ENCODE assay signal across 8 cellular contexts in the genomic region with DNA sequence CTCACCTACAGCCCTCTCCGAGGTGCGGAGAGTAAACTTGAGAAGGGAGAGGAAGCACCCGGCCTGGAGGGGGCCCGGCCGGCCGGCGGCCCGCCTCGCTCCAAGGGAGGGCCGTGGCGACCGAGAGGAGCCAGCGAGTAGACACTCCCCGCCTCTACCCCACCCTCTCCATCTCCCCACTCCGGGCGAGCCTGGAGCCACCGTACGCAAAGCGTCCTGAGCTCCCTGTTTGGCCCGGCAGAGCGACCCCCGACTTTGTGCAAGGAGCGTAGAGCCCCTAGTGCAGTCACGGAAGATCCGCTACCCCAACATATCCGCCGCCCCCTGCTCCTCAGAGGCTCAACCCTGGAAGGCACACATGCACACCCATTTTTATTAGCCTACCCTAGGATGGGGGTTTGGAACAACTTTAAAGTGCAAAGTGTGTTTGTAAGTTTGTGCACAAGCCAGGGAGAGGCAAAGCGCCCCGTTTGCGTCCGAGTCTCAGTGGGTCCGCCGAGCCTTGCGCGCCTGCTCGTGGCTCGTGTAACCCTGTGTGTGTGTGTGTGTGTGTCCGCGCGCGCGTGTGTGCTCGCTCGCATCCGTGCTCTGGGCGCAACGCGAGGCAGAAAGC. TPM values are rescaled to one million over a fixed set of nuclear protein-coding genes. Genes with fewer than 3 reads are reported as not detected.
DNase-seq lines count a peak whose midpoint lies in the region; ATAC-seq and TF ChIP-seq lines count a peak whose summit lies in the region.

No MANE protein-coding gene starts in this region.

- H3K36me3 Mint-ChIP-seq in stimulated activated effector memory CD8-positive, alpha-beta T cell treated with anti-CD3 and anti-CD28 coated beads, Interleukin-12 subunit alpha, Interleukin-12 subunit beta, amount 100 ng/mL, for 72 hours = peaks cover 6% of the 10 kb centered on the region

- CTCF ChIA-PET in AG04449 (lab: Yijun Ruan, JAX) = interaction anchor here (1.0 to 19.8 kb wide), 8 partner anchors 14 to 151 kb away, joined by 3 to 234 read pairs (median 16); no protein-coding TSS in a partner anchor
- CTCF ChIA-PET in SK-N-SH (lab: Yijun Ruan, JAX) = interaction anchor here (1.4 to 12.9 kb wide), 7 partner anchors 22 to 150 kb away, joined by 3 to 172 read pairs (median 17); no protein-coding TSS in a partner anchor

- peak overlapping the region; percentile 76 for H3K9ac ChIP-seq in SK-N-SH

- peak; percentile 20 for ATAC-seq in GM18505 (IDR thresholded peaks at IDR 0.05; ENCODE audit: unreplicated experiment)
- peak; percentile 12 for ATAC-seq in HG03139 (IDR thresholded peaks at IDR 0.05; ENCODE audit: unreplicated experiment)
- ATAC-seq in stimulated activated effector memory CD8-positive, alpha-beta T cell treated with anti-CD3 and anti-CD28 coated beads, Interleukin-12 subunit alpha, Interleukin-12 subunit beta, amount 100 ng/mL, for 72 hours = peak; percentile 61

- H3K4me1 Mint-ChIP-seq in stimulated activated effector memory CD8-positive, alpha-beta T cell treated with anti-CD3 and anti-CD28 coated beads, Interleukin-12 subunit alpha, Interleukin-12 subunit beta, amount 100 ng/mL, for 72 hours = peaks cover 26% of the 10 kb centered on the region

- no peak for DNase-seq in AG04449 (ENCODE audit: low read depth, low spot score)
- peak; percentile 77 for DNase-seq in SK-N-SH
- peak in 5 of 61 donors; percentile 34 to 62 (median 47) for DNase-seq in caudate nucleus (lab: John Stamatoyannopoulos, UW)
- DNase-seq in left kidney (ENCODE audit: low read depth, low spot score) = peak; percentile 86
- DNase-seq in stimulated activated effector memory CD8-positive, alpha-beta T cell treated with anti-CD3 and anti-CD28 coated beads, Interleukin-12 subunit alpha, Interleukin-12 subunit beta, amount 100 ng/mL, for 72 hours (ENCODE audit: low spot score in 2 of 2) = peak in 1 of 2 donors; percentile 80
- DNase-seq in NCI-H2029 (lab: John Stamatoyannopoulos, UW) = no peak

- H3K4me3 Mint-ChIP-seq in stimulated activated effector memory CD8-positive, alpha-beta T cell treated with anti-CD3 and anti-CD28 coated beads, Interleukin-12 subunit alpha, Interleukin-12 subunit beta, amount 100 ng/mL, for 72 hours = peak overlapping the region; percentile 90

- H2AFZ ChIP-seq in SK-N-SH (ENCODE audit: low read depth) = peak overlapping the region; percentile 90

- peak overlapping the region; percentile 89 for H3K27ac ChIP-seq in SK-N-SH (ENCODE audit: low read depth in 2 of 2, low read length in 1 of 2)
- peak overlapping the region; percentile 52 for H3K27ac ChIP-seq in caudate nucleus (ENCODE audit: low read depth, low read length)

- POLR2A ChIA-PET in AG04449 (lab: Yijun Ruan, JAX) = interaction anchor here (0.6 to 1.8 kb wide), 8 partner anchors 13 to 181 kb away, joined by 3 to 8 read pairs (median 4); no protein-coding TSS in a partner anchor
- POLR2A ChIA-PET in SK-N-SH (lab: Yijun Ruan, JAX) = no interaction called here

- no peak for TF ChIP-seq RAD21 in SK-N-SH (IDR thresholded peaks at IDR 0.05; ENCODE audit: low read length)

- peak overlapping the region; percentile 95 for H3K4me2 ChIP-seq in SK-N-SH

- no peaks in the 10 kb centered on the region for H3K27me3 ChIP-seq in SK-N-SH (ENCODE audit: insufficient read depth)

- no peak for TF ChIP-seq EP300 in SK-N-SH (IDR thresholded peaks at IDR 0.05; ENCODE audit: borderline replicate concordance in 1 of 2, low read depth in 1 of 2, low read length in 1 of 2)

- peaks cover 11% of the 10 kb centered on the region for H3F3A ChIP-seq in SK-N-SH (replicated peaks; ENCODE audit: insufficient read depth)

- peaks cover 32% of the 10 kb centered on the region for H4K20me1 ChIP-seq in SK-N-SH (ENCODE audit: insufficient read depth)

- TF ChIP-seq CTCF in AG04449 (IDR thresholded peaks at IDR 0.05; ENCODE audit: insufficient read depth, low read length, missing control alignments) (no peak), SK-N-SH (IDR thresholded peaks at IDR 0.05) (no peak)

- H3K9me2 ChIP-seq in SK-N-SH = no peaks in the 10 kb centered on the region

- no peaks in the 10 kb centered on the region for H3K9me3 ChIP-seq in SK-N-SH

- peaks cover 0 to 6% of the 10 kb centered on the region in 2 experiments for H3K36me3 ChIP-seq in SK-N-SH (replicated peaks in 1 of 2; ENCODE audit: control insufficient read depth in 1 of 2, insufficient read depth in 2 of 2, low read length in 1 of 2)

- H3K4me1 ChIP-seq in SK-N-SH (ENCODE audit: control insufficient read depth in 1 of 2, insufficient read depth in 2 of 2, low read depth in 1 of 2, low read length in 1 of 2) = peaks cover 27 to 30% of the 10 kb centered on the region in 2 experiments; a peak in 3 of 4 replicates

- H3K9me3 Mint-ChIP-seq in stimulated activated effector memory CD8-positive, alpha-beta T cell treated with anti-CD3 and anti-CD28 coated beads, Interleukin-12 subunit alpha, Interleukin-12 subunit beta, amount 100 ng/mL, for 72 hours = no peaks in the 10 kb centered on the region

- no peak for TF ChIP-seq POLR2A in GM18505 (IDR thresholded peaks at IDR 0.05; ENCODE audit: borderline replicate concordance, extremely low read depth, insufficient read depth, insufficient read length)

- peaks cover 43% of the 10 kb centered on the region for H3K79me2 ChIP-seq in SK-N-SH (ENCODE audit: insufficient read depth)

- H3K4me3 ChIP-seq in AG04449 (ENCODE audit: low read depth, low read length) (peak overlapping the region; percentile 60), SK-N-SH (ENCODE audit: low read depth in 2 of 2, low read length in 1 of 2) (peak overlapping the region; percentile 68 to 72)

- H3K27ac Mint-ChIP-seq in stimulated activated effector memory CD8-positive, alpha-beta T cell treated with anti-CD3 and anti-CD28 coated beads, Interleukin-12 subunit alpha, Interleukin-12 subunit beta, amount 100 ng/mL, for 72 hours = no peak overlapping the region

- 0% methylated on average over 9 of the region's 48 CpGs for WGBS in SK-N-SH (ENCODE audit: low lambda C conversion rate)

TF ChIP-seq in SK-N-SH, 30 proteins besides CTCF, POLR2A, EP300 and RAD21:
- TF ChIP-seq NRF1 (IDR thresholded peaks at IDR 0.05; ENCODE audit: low read depth, low read length) = no peak
- TF ChIP-seq, protein P1, sequence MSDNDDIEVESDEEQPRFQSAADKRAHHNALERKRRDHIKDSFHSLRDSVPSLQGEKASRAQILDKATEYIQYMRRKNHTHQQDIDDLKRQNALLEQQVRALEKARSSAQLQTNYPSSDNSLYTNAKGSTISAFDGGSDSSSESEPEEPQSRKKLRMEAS (IDR thresholded peaks at IDR 0.05; ENCODE audit: low read depth) = peak; percentile 57

RNA-seq across cellular contexts. Expression of a gene that starts 0.5 kb away (rescaled TPM):
- polyA plus RNA-seq in SK-N-SH (2012; rRNA removed) = 3.8 and 4.5 TPM in 2 replicates
- polyA plus RNA-seq in SK-N-SH (2012; cell fraction: cytosol; rRNA removed) = 2.1 and 3.6 TPM in 2 replicates
- polyA plus RNA-seq in SK-N-SH (2012; cell fraction: nucleus; rRNA removed) = 16.1 and 18.7 TPM in 2 replicates

Comparison
In these comparisons a context has a peak if more than half of its experiments do, and no peak if none do; other contexts are left out.
1. DNase-seq: peak in SK-N-SH (single experiment) and left kidney (single experiment); none in AG04449 (single experiment) and NCI-H2029 (single experiment).
2. Peak in every context shown above with its lines, with median percentiles within 50 percentile points of each other: ATAC-seq.